In the genomic region with DNA sequence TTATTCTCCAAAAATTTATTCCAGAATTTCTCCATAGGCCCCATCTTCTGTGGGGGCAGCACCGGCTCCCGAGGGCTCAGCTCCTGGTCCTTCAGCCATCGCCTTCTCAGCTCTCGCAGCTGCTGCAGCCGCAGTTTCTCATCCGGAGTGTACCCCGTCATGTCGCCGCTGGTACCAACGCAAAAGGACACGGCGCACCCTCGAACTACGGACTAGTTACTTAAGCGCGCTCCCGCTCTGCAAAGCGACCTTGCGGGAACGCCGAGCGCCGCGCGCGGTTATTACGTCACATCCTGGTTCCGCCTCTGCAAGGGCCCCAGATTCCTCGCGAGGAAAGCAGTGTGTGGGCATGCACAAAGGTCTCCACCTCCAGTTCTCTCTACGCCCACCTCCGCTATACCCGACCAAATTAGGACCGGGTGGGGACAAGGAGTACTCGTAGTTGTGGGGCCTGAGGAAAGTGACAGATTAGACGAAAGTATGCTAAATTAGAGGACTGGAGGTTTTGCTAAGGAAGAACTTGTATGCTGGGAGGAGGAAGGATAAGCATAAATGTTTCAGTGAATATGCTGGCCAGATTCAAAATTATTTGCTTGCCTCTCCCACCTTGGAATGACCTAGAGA, we compare ENCODE assay signal across 1 cellular context.
TF ChIP-seq lines count a peak whose summit lies in the region.

NDUFB6 (minus strand) TSS at position 260 of the 624 bp plus-strand sequence; CDS start at position 161, 99 bp downstream.

TF ChIP-seq in HepG2, 621 proteins besides CTCF, POLR2A, EP300 and RAD21 (continued from another document and continues in another):
- TF ChIP-seq ZBTB33 (CRISPR knock-in tag; IDR thresholded peaks at IDR 0.05) (no peak), NFKB2 (CRISPR knock-in tag; IDR thresholded peaks at IDR 0.05; ENCODE audit: borderline replicate concordance) (peak; percentile 87; the same call in 1 of the 2 replicates), TEF (CRISPR knock-in tag; IDR thresholded peaks at IDR 0.05) (0 out of 2 replicates have a peak, but pooled peaks have one; percentile 27), ZNF124 (CRISPR knock-in tag; IDR thresholded peaks at IDR 0.05) (peak; percentile 49; the same call in 1 of the 2 replicates), CHD2 (IDR thresholded peaks at IDR 0.05; ENCODE audit: low read depth, low read length) (peak; percentile 89), ZNF292 (CRISPR knock-in tag; IDR thresholded peaks at IDR 0.05; ENCODE audit: borderline replicate concordance, low read depth) (peak; percentile 58; the same call in 1 of the 2 replicates), ZNF672 (CRISPR knock-in tag; IDR thresholded peaks at IDR 0.05) (0 out of 2 replicates have a peak, but pooled peaks have one; percentile 25), CREM (IDR thresholded peaks at IDR 0.05) (peak; percentile 98), CREM (CRISPR knock-in tag; IDR thresholded peaks at IDR 0.05) (peak; percentile 83), TOE1 (CRISPR knock-in tag; IDR thresholded peaks at IDR 0.05) (no peak), THAP11 (CRISPR knock-in tag; IDR thresholded peaks at IDR 0.05) (peak; percentile 94), E2F1 (CRISPR knock-in tag; IDR thresholded peaks at IDR 0.05) (peak; percentile 85), ZEB1 (IDR thresholded peaks at IDR 0.05; ENCODE audit: insufficient replicate concordance, low read depth) (no peak), ZNF562 (CRISPR knock-in tag; IDR thresholded peaks at IDR 0.05; ENCODE audit: borderline replicate concordance) (no peak), TCF7L2 (IDR thresholded peaks at IDR 0.05; ENCODE audit: low read depth, low read length) (no peak), ZBTB1 (CRISPR knock-in tag; IDR thresholded peaks at IDR 0.05; ENCODE audit: borderline replicate concordance) (no peak), RARG (CRISPR knock-in tag; IDR thresholded peaks at IDR 0.05; ENCODE audit: low read depth) (no peak), ZNF564 (CRISPR knock-in tag; IDR thresholded peaks at IDR 0.05) (peak; percentile 73), ZSCAN9 (CRISPR knock-in tag; IDR thresholded peaks at IDR 0.05; ENCODE audit: borderline replicate concordance) (0 out of 2 replicates have a peak, but pooled peaks have one; percentile 19), JDP2 (CRISPR knock-in tag; IDR thresholded peaks at IDR 0.05; ENCODE audit: borderline replicate concordance) (no peak), MXD1 (CRISPR knock-in tag; IDR thresholded peaks at IDR 0.05) (no peak), ZNF44 (CRISPR knock-in tag; IDR thresholded peaks at IDR 0.05) (no peak), NR2C2 (CRISPR knock-in tag; IDR thresholded peaks at IDR 0.05; ENCODE audit: borderline replicate concordance) (peak; percentile 85), SIN3B (IDR thresholded peaks at IDR 0.05; ENCODE audit: low read length) (peak; percentile 90), NRL (CRISPR knock-in tag; IDR thresholded peaks at IDR 0.05; ENCODE audit: borderline replicate concordance) (peak; percentile 55; the same call in 1 of the 2 replicates), ZZZ3 (CRISPR knock-in tag; IDR thresholded peaks at IDR 0.05; ENCODE audit: borderline replicate concordance) (peak; percentile 77; the same call in 1 of the 2 replicates), PCBP1 (IDR thresholded peaks at IDR 0.05; ENCODE audit: borderline replicate concordance, low read depth, low read length) (no peak; the same call in 1 of the 2 replicates), FOXM1 (CRISPR knock-in tag; IDR thresholded peaks at IDR 0.05) (no peak), ZFAT (CRISPR knock-in tag; conservative IDR thresholded peaks at IDR 0.05) (no peak), ZNF281 (CRISPR knock-in tag; IDR thresholded peaks at IDR 0.05; ENCODE audit: borderline replicate concordance) (no peak), ZNF841 (CRISPR knock-in tag; IDR thresholded peaks at IDR 0.05; ENCODE audit: borderline replicate concordance) (no peak), FUBP1 (CRISPR knock-in tag; IDR thresholded peaks at IDR 0.05; ENCODE audit: borderline replicate concordance) (no peak), ARID3A (IDR thresholded peaks at IDR 0.05; ENCODE audit: low read depth, low read length) (no peak), ZNF282 (IDR thresholded peaks at IDR 0.05; ENCODE audit: partially characterized antibody) (no peak), ZBTB8A (CRISPR knock-in tag; IDR thresholded peaks at IDR 0.05; ENCODE audit: borderline replicate concordance, low read depth) (0 out of 2 replicates have a peak, but pooled peaks have one; percentile 40), ZIK1 (CRISPR knock-in tag; IDR thresholded peaks at IDR 0.05; ENCODE audit: borderline replicate concordance, low read depth) (no peak), ZNF383 (CRISPR knock-in tag; IDR thresholded peaks at IDR 0.05; ENCODE audit: borderline replicate concordance) (0 out of 2 replicates have a peak, but pooled peaks have one; percentile 20), GABPA (IDR thresholded peaks at IDR 0.05; ENCODE audit: low read depth, low read length) (peak; percentile 86), GABPA (CRISPR knock-in tag; IDR thresholded peaks at IDR 0.05; ENCODE audit: low read depth) (peak; percentile 97), ZNF816 (CRISPR knock-in tag; IDR thresholded peaks at IDR 0.05; ENCODE audit: borderline replicate concordance) (0 out of 2 replicates have a peak, but pooled peaks have one; percentile 62)
- TF ChIP-seq, protein P1, sequence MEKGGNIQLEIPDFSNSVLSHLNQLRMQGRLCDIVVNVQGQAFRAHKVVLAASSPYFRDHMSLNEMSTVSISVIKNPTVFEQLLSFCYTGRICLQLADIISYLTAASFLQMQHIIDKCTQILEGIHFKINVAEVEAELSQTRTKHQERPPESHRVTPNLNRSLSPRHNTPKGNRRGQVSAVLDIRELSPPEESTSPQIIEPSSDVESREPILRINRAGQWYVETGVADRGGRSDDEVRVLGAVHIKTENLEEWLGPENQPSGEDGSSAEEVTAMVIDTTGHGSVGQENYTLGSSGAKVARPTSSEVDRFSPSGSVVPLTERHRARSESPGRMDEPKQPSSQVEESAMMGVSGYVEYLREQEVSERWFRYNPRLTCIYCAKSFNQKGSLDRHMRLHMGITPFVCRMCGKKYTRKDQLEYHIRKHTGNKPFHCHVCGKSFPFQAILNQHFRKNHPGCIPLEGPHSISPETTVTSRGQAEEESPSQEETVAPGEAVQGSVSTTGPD (CRISPR knock-in tag; IDR thresholded peaks at IDR 0.05), result no peak
- TF ChIP-seq, protein P2, sequence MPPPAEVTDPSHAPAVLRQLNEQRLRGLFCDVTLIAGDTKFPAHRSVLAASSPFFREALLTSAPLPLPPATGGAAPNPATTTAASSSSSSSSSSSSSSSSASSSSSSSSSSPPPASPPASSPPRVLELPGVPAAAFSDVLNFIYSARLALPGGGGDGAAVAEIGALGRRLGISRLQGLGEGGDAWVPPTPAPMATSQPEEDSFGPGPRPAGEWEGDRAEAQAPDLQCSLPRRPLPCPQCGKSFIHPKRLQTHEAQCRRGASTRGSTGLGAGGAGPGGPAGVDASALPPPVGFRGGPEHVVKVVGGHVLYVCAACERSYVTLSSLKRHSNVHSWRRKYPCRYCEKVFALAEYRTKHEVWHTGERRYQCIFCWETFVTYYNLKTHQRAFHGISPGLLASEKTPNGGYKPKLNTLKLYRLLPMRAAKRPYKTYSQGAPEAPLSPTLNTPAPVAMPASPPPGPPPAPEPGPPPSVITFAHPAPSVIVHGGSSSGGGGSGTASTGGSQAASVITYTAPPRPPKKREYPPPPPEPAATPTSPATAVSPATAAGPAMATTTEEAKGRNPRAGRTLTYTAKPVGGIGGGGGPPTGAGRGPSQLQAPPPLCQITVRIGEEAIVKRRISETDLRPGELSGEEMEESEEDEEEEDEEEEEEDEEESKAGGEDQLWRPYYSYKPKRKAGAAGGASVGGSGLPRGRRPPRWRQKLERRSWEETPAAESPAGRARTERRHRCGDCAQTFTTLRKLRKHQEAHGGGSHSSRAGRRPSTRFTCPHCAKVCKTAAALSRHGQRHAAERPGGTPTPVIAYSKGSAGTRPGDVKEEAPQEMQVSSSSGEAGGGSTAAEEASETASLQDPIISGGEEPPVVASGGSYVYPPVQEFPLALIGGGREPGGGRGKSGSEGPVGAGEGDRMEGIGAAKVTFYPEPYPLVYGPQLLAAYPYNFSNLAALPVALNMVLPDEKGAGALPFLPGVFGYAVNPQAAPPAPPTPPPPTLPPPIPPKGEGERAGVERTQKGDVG (CRISPR knock-in tag; IDR thresholded peaks at IDR 0.05; ENCODE audit: borderline replicate concordance), result no peak
